Comparison of ENCODE assay signal across 14 cellular contexts in the genomic region with DNA sequence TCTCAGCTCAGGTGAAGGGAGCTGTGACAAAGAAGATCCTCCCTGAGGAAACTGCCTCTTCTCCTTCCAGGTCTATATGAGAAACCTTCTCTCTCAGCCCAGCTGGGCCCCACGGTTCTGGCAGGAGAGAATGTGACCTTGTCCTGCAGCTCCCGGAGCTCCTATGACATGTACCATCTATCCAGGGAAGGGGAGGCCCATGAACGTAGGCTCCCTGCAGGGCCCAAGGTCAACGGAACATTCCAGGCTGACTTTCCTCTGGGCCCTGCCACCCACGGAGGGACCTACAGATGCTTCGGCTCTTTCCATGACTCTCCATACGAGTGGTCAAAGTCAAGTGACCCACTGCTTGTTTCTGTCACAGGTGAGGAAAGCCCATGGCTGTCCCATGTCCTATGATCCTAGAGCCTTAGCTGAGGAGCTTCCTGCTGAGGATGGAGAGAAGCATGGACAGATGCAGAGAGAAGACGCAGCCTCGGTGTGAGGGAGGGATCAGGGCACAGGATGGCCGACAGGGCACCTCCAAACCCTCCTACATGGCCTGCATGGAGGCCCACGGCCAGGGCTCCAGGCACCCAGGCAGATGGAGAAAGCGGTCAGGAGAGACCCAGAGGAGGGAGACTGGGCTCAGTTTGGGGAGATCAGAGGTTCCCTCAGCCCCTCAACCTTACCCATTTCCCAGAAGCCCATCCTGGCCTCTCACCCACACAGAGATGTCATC. TPM values are rescaled to one million over a fixed set of nuclear protein-coding genes. Genes with fewer than 3 reads are reported as not detected.
DNase-seq lines count a peak whose midpoint lies in the region; ATAC-seq and TF ChIP-seq lines count a peak whose summit lies in the region.
"Not testable (repeated sequence)": the region's sequence is repeated elsewhere in the genome, so short reads cannot be mapped to it uniquely, and the experiment has no call there.
"Had no signal": no experiment of that assay in that cellular context is flagged by ENCODE, and none has a peak within 500 bp of the region (broad histone marks: within the 10 kb centered on the region; RNA-seq: fewer than 3 reads in every experiment).

No MANE protein-coding gene starts in this region.

- H3K36me3 Mint-ChIP-seq in immature natural killer cell: peaks cover 0 to 20% (median 4%) of the 10 kb centered on the region in 3 donors
- H3K36me3 Mint-ChIP-seq in stimulated activated effector memory CD8-positive, alpha-beta T cell treated with anti-CD3 and anti-CD28 coated beads, Interleukin-12 subunit alpha, Interleukin-12 subunit beta, amount 100 ng/mL, for 72 hours; type B pancreatic cell: not testable (repeated sequence)

- H3K27me3 Mint-ChIP-seq in immature natural killer cell (ENCODE audit: low read depth in 3 of 3): peaks cover 11 to 18% (median 12%) of the 10 kb centered on the region in 3 donors
- not testable (repeated sequence) for H3K27me3 Mint-ChIP-seq in type B pancreatic cell

- H3K9me3 Mint-ChIP-seq in immature natural killer cell; stimulated activated effector memory CD8-positive, alpha-beta T cell treated with anti-CD3 and anti-CD28 coated beads, Interleukin-12 subunit alpha, Interleukin-12 subunit beta, amount 100 ng/mL, for 72 hours: not testable (repeated sequence)
- H3K9me3 Mint-ChIP-seq in type B pancreatic cell: peaks cover 22% of the 10 kb centered on the region

- peak; percentile 42 for DNase-seq in activated CD8-positive, alpha-beta memory T cell treated with anti-CD3 and anti-CD28 coated beads for 24 hours
- DNase-seq in immature natural killer cell; stimulated activated effector memory CD8-positive, alpha-beta T cell treated with anti-CD3 and anti-CD28 coated beads, Interleukin-12 subunit alpha, Interleukin-12 subunit beta, amount 100 ng/mL, for 72 hours (ENCODE audit: low spot score in 2 of 2): not testable (repeated sequence)
- DNase-seq in mesenteric fat pad (ENCODE audit: low spot score) (peak; percentile 59), type B pancreatic cell (ENCODE audit: extremely low spot score, unreplicated experiment) (peak; percentile 69)

- peaks cover 27 to 31% of the 10 kb centered on the region in 2 donors for H3K4me1 Mint-ChIP-seq in immature natural killer cell
- H3K4me1 Mint-ChIP-seq in stimulated activated effector memory CD8-positive, alpha-beta T cell treated with anti-CD3 and anti-CD28 coated beads, Interleukin-12 subunit alpha, Interleukin-12 subunit beta, amount 100 ng/mL, for 72 hours; type B pancreatic cell (ENCODE audit: unreplicated experiment): not testable (repeated sequence)

- peak overlapping the region in 4 of 6 donors; percentile 3 to 53 (median 18) for H3K27ac Mint-ChIP-seq in immature natural killer cell
- not testable (repeated sequence) for H3K27ac Mint-ChIP-seq in stimulated activated effector memory CD8-positive, alpha-beta T cell treated with anti-CD3 and anti-CD28 coated beads, Interleukin-12 subunit alpha, Interleukin-12 subunit beta, amount 100 ng/mL, for 72 hours; type B pancreatic cell

- H3K4me3 Mint-ChIP-seq in immature natural killer cell; stimulated activated effector memory CD8-positive, alpha-beta T cell treated with anti-CD3 and anti-CD28 coated beads, Interleukin-12 subunit alpha, Interleukin-12 subunit beta, amount 100 ng/mL, for 72 hours; type B pancreatic cell: not testable (repeated sequence)

- ATAC-seq in stimulated activated effector memory CD8-positive, alpha-beta T cell treated with anti-CD3 and anti-CD28 coated beads, Interleukin-12 subunit alpha, Interleukin-12 subunit beta, amount 100 ng/mL, for 72 hours: peak; percentile 28

- TF ChIP-seq CTCF in type B pancreatic cell (conservative IDR thresholded peaks at IDR 0.05): not testable (repeated sequence)

RNA-seq across cellular contexts. Expression of a gene that starts 5.7 kb away (rescaled TPM):
- polyA plus RNA-seq in immature natural killer cell: 10 to 100 TPM; 56.9 to 93.2 (median 74.6) TPM
- total RNA-seq in mesenteric fat pad (not detected), type B pancreatic cell (ENCODE audit: low replicate concordance) (not detected in 2 replicates)
- total RNA-seq: A673; CD4-positive, alpha-beta memory T cell; CD4-positive, CD25-positive, alpha-beta regulatory T cell; Daoy; G401; GM12878 had no signal
- polyA plus RNA-seq: AG04450, CD14-positive monocyte had no signal

RNA-seq across cellular contexts. Expression of a gene that starts 28.2 kb away (rescaled TPM):
- polyA plus RNA-seq in immature natural killer cell: 10 to 100 TPM; 26.5 to 67.2 (median 61.6) TPM
- total RNA-seq in mesenteric fat pad (0.22 TPM), type B pancreatic cell (ENCODE audit: low replicate concordance) (not detected in 2 replicates)
- total RNA-seq: A673; CD4-positive, alpha-beta memory T cell; CD4-positive, CD25-positive, alpha-beta regulatory T cell; CD8-positive, alpha-beta memory T cell; Daoy; G401; GM12878 had no signal
- polyA plus RNA-seq: AG04450; CD4-positive, alpha-beta memory T cell; CD4-positive, CD25-positive, alpha-beta regulatory T cell had no signal

RNA-seq across cellular contexts. Expression of a gene that starts 36.9 kb away (rescaled TPM):
- polyA plus RNA-seq in immature natural killer cell: 10 to 100 TPM; 38.6 to 81.1 (median 72.4) TPM
- not detected for total RNA-seq in mesenteric fat pad
- not detected in 2 replicates for total RNA-seq in type B pancreatic cell (ENCODE audit: low replicate concordance)
- total RNA-seq: A673; CD4-positive, alpha-beta memory T cell; CD4-positive, CD25-positive, alpha-beta regulatory T cell; Daoy; G401; GM12878 had no signal
- polyA plus RNA-seq: AG04450; CD14-positive monocyte; CD4-positive, alpha-beta memory T cell; CD4-positive, CD25-positive, alpha-beta regulatory T cell had no signal

RNA-seq across cellular contexts. Expression of a gene that starts 41.0 kb away (rescaled TPM):
- 100 to 1,000 TPM; 140 to 162 (median 144) TPM for polyA plus RNA-seq in immature natural killer cell
- total RNA-seq in mesenteric fat pad (not detected), type B pancreatic cell (ENCODE audit: low replicate concordance) (not detected in 2 replicates)
- total RNA-seq: A673; CD4-positive, alpha-beta memory T cell; CD4-positive, CD25-positive, alpha-beta regulatory T cell; Daoy; G401; GM12878 had no signal
- polyA plus RNA-seq: AG04450 had no signal

RNA-seq across cellular contexts. Expression of a gene that starts 51.0 kb away (rescaled TPM):
- polyA plus RNA-seq in immature natural killer cell: not detected
- total RNA-seq in mesenteric fat pad (not detected), type B pancreatic cell (ENCODE audit: low replicate concordance) (not detected in 2 replicates)
- total RNA-seq: A673; CD4-positive, alpha-beta memory T cell; CD4-positive, CD25-positive, alpha-beta regulatory T cell; CD8-positive, alpha-beta memory T cell; Daoy; G401; GM12878 had no signal
- polyA plus RNA-seq: AG04450; CD14-positive monocyte; CD4-positive, alpha-beta memory T cell; CD4-positive, CD25-positive, alpha-beta regulatory T cell; GM12878 had no signal
